In the genomic region with DNA sequence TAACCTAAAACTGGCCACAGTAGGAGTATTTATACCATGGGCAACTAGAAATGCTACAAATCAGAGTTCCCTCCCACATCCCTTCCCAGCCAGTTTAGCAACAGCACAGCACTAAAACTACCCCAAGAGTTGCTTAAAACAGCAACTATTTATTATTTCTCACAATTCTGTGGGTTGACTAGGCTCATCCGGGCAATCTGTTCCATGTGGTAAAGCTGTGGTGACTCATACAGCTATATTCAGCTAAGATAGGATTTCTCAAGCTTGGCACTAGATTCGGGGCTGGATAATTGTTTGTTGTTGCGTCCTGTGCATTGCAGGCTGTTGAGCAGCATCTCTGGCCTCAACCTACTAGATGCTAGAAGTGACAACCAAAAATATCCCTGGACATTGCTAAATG, we compare ENCODE assay signal across 10 cellular contexts. TPM values are rescaled to one million over a fixed set of nuclear protein-coding genes. Genes with fewer than 3 reads are reported as not detected.
DNase-seq lines count a peak whose midpoint lies in the region; ATAC-seq, FAIRE-seq and TF ChIP-seq lines count a peak whose summit lies in the region.
"Had no signal": no experiment of that assay in that cellular context is flagged by ENCODE, and none has a peak within 500 bp of the region (broad histone marks: within the 10 kb centered on the region; RNA-seq: fewer than 3 reads in every experiment).

No MANE protein-coding gene starts in this region.

- intact Hi-C loops in activated T-helper 2 cell treated with anti-CD3 and anti-CD28 coated beads, Interferon-gamma antibody, Interleukin-2, Interleukin-4, amounts not matched to agents 10 μg/mL and 5 μg/mL and 100 μg/mL, durations not matched to agents 14 hours and 24 hours and 36 hours (cut with micrococcal nuclease), result no loop called here

- no peak overlapping the region for H3K4me2 ChIP-seq in keratinocyte (ENCODE audit: control insufficient read depth, extremely low read depth, insufficient read depth, low read depth, low read length)

- H3K27me3 Mint-ChIP-seq in activated T-helper 2 cell treated with anti-CD3 and anti-CD28 coated beads, Interferon-gamma antibody, Interleukin-2, Interleukin-4, amounts not matched to agents 10 μg/mL and 5 μg/mL and 100 μg/mL, durations not matched to agents 14 hours and 24 hours and 36 hours (ENCODE audit: low read depth), result no peaks in the 10 kb centered on the region

- dilution Hi-C loops in keratinocyte (cut with MboI; ENCODE audit: extremely low pct_ligation_motif_present, low sequenced_read_pairs), result no loop called here

- peaks cover under 1% of the 10 kb centered on the region for H3K9me3 Mint-ChIP-seq in activated T-helper 2 cell treated with anti-CD3 and anti-CD28 coated beads, Interferon-gamma antibody, Interleukin-2, Interleukin-4, amounts not matched to agents 10 μg/mL and 5 μg/mL and 100 μg/mL, durations not matched to agents 14 hours and 24 hours and 36 hours

- in situ Hi-C loops in G401 (cut with HindIII; ENCODE audit: low sequenced_read_pairs), result no loop called here

- no peak for TF ChIP-seq CTCF in AG09309 (IDR thresholded peaks at IDR 0.05; ENCODE audit: control insufficient read depth, insufficient read depth, low read depth, low read length, missing control alignments)
- TF ChIP-seq CTCF in keratinocyte (optimal IDR thresholded peaks at IDR 0.05 in 1 of 3, IDR thresholded peaks at IDR 0.05 in 1 of 3, conservative IDR thresholded peaks at IDR 0.05 in 1 of 3; ENCODE audit: extremely low read depth in 1 of 3, insufficient read depth in 2 of 3, low read length in 3 of 3), result no peak

- peaks cover 19% of the 10 kb centered on the region for H3K4me1 ChIP-seq in keratinocyte (ENCODE audit: control insufficient read depth, extremely low read depth, insufficient read depth, low read length)

- H3K9me1 ChIP-seq in keratinocyte (ENCODE audit: control insufficient read depth, extremely low read depth, insufficient read depth, low read length), result no peaks in the 10 kb centered on the region

- H3K4me3 ChIP-seq in AG09309 (ENCODE audit: control insufficient read depth, low read depth, low read length), result no peak overlapping the region
- no peak overlapping the region for H3K4me3 ChIP-seq in keratinocyte (ENCODE audit: control insufficient read depth in 2 of 3, extremely low read depth in 1 of 3, insufficient read depth in 2 of 3, low read depth in 1 of 3, low read length in 3 of 3)
- H3K4me3 ChIP-seq: GM12878 had no signal

- H3K27me3 ChIP-seq in keratinocyte (ENCODE audit: control insufficient read depth, extremely low read depth, insufficient read depth, low read length), result no peaks in the 10 kb centered on the region

- DNase-seq in AG09309 (ENCODE audit: low read depth) (peak; percentile 87), HS-5 (ENCODE audit: low read depth) (peak; percentile 39), keratinocyte (ENCODE audit: low read depth, low spot score) (no peak), G401 (ENCODE audit: low spot score) (no peak)
- DNase-seq in activated T-helper 2 cell treated with anti-CD3 and anti-CD28 coated beads, Interferon-gamma antibody, Interleukin-2, Interleukin-4, amounts not matched to agents 10 μg/mL and 5 μg/mL and 100 μg/mL, durations not matched to agents 14 hours and 24 hours and 36 hours (ENCODE audit: low spot score), result no peak
- DNase-seq in NK-92 treated with Interleukin-12 subunit alpha and Interleukin-12 subunit beta, amount 100 ng/mL, for 24 hours (lab: John Stamatoyannopoulos, UW), result no peak
- DNase-seq: activated CD4-positive, CD25-positive, alpha-beta regulatory T cell treated with anti-CD3 and anti-CD28 coated beads, Interleukin-2, amount 50 U/mL, for 72 hours had no signal

- FAIRE-seq in keratinocyte (lab: Jason Lieb, UNC), result peak; percentile 74

- H3K9me3 ChIP-seq in keratinocyte (ENCODE audit: control insufficient read depth, low read depth, low read length), result no peaks in the 10 kb centered on the region

- no peak overlapping the region for H3K27ac ChIP-seq in keratinocyte (ENCODE audit: control insufficient read depth, insufficient read depth, low read length)

- peaks cover 5% of the 10 kb centered on the region for H3K36me3 Mint-ChIP-seq in activated T-helper 2 cell treated with anti-CD3 and anti-CD28 coated beads, Interferon-gamma antibody, Interleukin-2, Interleukin-4, amounts not matched to agents 10 μg/mL and 5 μg/mL and 100 μg/mL, durations not matched to agents 14 hours and 24 hours and 36 hours (ENCODE audit: low read depth)

- no peaks in the 10 kb centered on the region for H3K36me3 ChIP-seq in keratinocyte (ENCODE audit: control insufficient read depth in 2 of 2, extremely low read depth in 1 of 2, insufficient read depth in 2 of 2, low read length in 2 of 2)

- peaks cover 41% of the 10 kb centered on the region for H3K4me1 Mint-ChIP-seq in activated T-helper 2 cell treated with anti-CD3 and anti-CD28 coated beads, Interferon-gamma antibody, Interleukin-2, Interleukin-4, amounts not matched to agents 10 μg/mL and 5 μg/mL and 100 μg/mL, durations not matched to agents 14 hours and 24 hours and 36 hours (ENCODE audit: low read depth)

- peak overlapping the region; percentile 21 for H3K4me3 Mint-ChIP-seq in activated T-helper 2 cell treated with anti-CD3 and anti-CD28 coated beads, Interferon-gamma antibody, Interleukin-2, Interleukin-4, amounts not matched to agents 10 μg/mL and 5 μg/mL and 100 μg/mL, durations not matched to agents 14 hours and 24 hours and 36 hours (ENCODE audit: low read depth)

- H3K9ac ChIP-seq in keratinocyte (ENCODE audit: control insufficient read depth, extremely low read depth, insufficient read depth, low read length), result no peak overlapping the region

- peak overlapping the region; percentile 34 for H2AFZ ChIP-seq in keratinocyte (ENCODE audit: control insufficient read depth, low read length)

- peak overlapping the region; percentile 95 for H3K27ac Mint-ChIP-seq in activated T-helper 2 cell treated with anti-CD3 and anti-CD28 coated beads, Interferon-gamma antibody, Interleukin-2, Interleukin-4, amounts not matched to agents 10 μg/mL and 5 μg/mL and 100 μg/mL, durations not matched to agents 14 hours and 24 hours and 36 hours

- ATAC-seq in GM18909 (IDR thresholded peaks at IDR 0.05; ENCODE audit: poor library complexity, unreplicated experiment), result no peak
- no peak for ATAC-seq in GM21360 (IDR thresholded peaks at IDR 0.05; ENCODE audit: unreplicated experiment)

- no peaks in the 10 kb centered on the region for H4K20me1 ChIP-seq in keratinocyte (ENCODE audit: control insufficient read depth, extremely low read depth, insufficient read depth, low read length)

- H3K79me2 ChIP-seq in keratinocyte (ENCODE audit: control insufficient read depth, insufficient read depth, low read length), result no peaks in the 10 kb centered on the region

RNA-seq across cellular contexts. Expression of a gene that starts 8.6 kb away (rescaled TPM):
- 33.6 and 36.9 TPM in 2 replicates for total RNA-seq in activated T-helper 2 cell treated with anti-CD3 and anti-CD28 coated beads, Interferon-gamma antibody, Interleukin-2, Interleukin-4, amounts not matched to agents 10 μg/mL and 5 μg/mL and 100 μg/mL, durations not matched to agents 14 hours and 24 hours and 36 hours
- 7.7 to 12.3 TPM (median 9.2 TPM) in 3 replicates for polyA plus RNA-seq in keratinocyte
- polyA plus RNA-seq in keratinocyte (2011; ENCODE audit: low read depth), result 15.9 TPM
- polyA plus RNA-seq in keratinocyte (2011; cell fraction: cytosol; rRNA removed), result 8.4 and 11.9 TPM in 2 replicates
- polyA plus RNA-seq in keratinocyte (2011; cell fraction: nucleus; rRNA removed), result 8.1 and 11.3 TPM in 2 replicates
- 7.6 and 24.8 TPM in 2 replicates for polyA plus RNA-seq in keratinocyte (2012; ENCODE audit: low replicate concordance)
- 7.8 to 18.1 TPM (median 16.3 TPM) in 3 replicates for polyA minus RNA-seq in keratinocyte
- polyA minus RNA-seq in keratinocyte (2011; cell fraction: cytosol; rRNA and poly(A)+ RNA removed), result 16.5 TPM
- 9.0 and 13.6 TPM in 2 replicates for polyA minus RNA-seq in keratinocyte (2011; cell fraction: nucleus; rRNA and poly(A)+ RNA removed)
- 9.6 and 14.2 TPM in 2 replicates for total RNA-seq in G401 (2014; rRNA removed; shearing (Covaris generic))

Comparison
In these comparisons a context has a peak if more than half of its experiments do, and no peak if none do; other contexts are left out.
1. DNase-seq: peak in AG09309 (single experiment) and HS-5 (single experiment); none in activated T-helper 2 cell treated with anti-CD3 and anti-CD28 coated beads, Interferon-gamma antibody, Interleukin-2, Interleukin-4, amounts not matched to agents 10 μg/mL and 5 μg/mL and 100 μg/mL, durations not matched to agents 14 hours and 24 hours and 36 hours (single experiment), keratinocyte (single experiment), NK-92 treated with Interleukin-12 subunit alpha and Interleukin-12 subunit beta, amount 100 ng/mL, for 24 hours (single experiment) and G401 (single experiment).